Comparison of ENCODE assay signal across 17 cellular contexts in genomic region chr7:44062903-44063295, GRCh38. TPM values are rescaled to one million over a fixed set of nuclear protein-coding genes. Genes with fewer than 3 reads are reported as not detected.
A peak's percentile ranks its signal among the peaks of the same experiment; 100 is the strongest.
DNase-seq lines count a peak whose midpoint lies in the region; ATAC-seq and TF ChIP-seq lines count a peak whose summit lies in the region.
"Had no signal": no experiment of that assay in that cellular context is flagged by ENCODE, and none has a peak within 500 bp of the region (broad histone marks: within the 10 kb centered on the region; RNA-seq: fewer than 3 reads in every experiment).

No MANE protein-coding gene starts in this region.

- ATAC-seq in stimulated activated naive B cell treated with anti-CD40 and anti-IgM and Interleukin-4, amounts not matched to agents 10 μg/mL and 1 μg/mL and 100 μg/mL, for 72 hours (replicated peaks): no peak
- ATAC-seq in GM21528 (IDR thresholded peaks at IDR 0.05; ENCODE audit: low FRiP score, unreplicated experiment): no peak

- no peak overlapping the region for H3K27ac ChIP-seq in SJCRH30

- H3K9me3 Mint-ChIP-seq in glutamatergic neuron (ENCODE audit: unreplicated experiment): peaks cover 15% of the 10 kb centered on the region
- H3K9me3 Mint-ChIP-seq in stimulated activated naive B cell treated with anti-CD40 and anti-IgM and Interleukin-4, amounts not matched to agents 10 μg/mL and 1 μg/mL and 100 μg/mL, for 72 hours: no peaks in the 10 kb centered on the region
- H3K9me3 Mint-ChIP-seq: activated CD4-positive, alpha-beta memory T cell treated with anti-CD3 and anti-CD28 coated beads, Interleukin-2, amount 10 ng/mL, durations not matched to agents 7 days and 5 days had no signal

- H3K4me3 Mint-ChIP-seq in glutamatergic neuron (ENCODE audit: unreplicated experiment): peak overlapping the region; percentile 52
- no peak overlapping the region for H3K4me3 Mint-ChIP-seq in stimulated activated naive B cell treated with anti-CD40 and anti-IgM and Interleukin-4, amounts not matched to agents 10 μg/mL and 1 μg/mL and 100 μg/mL, for 72 hours
- H3K4me3 Mint-ChIP-seq: activated CD4-positive, alpha-beta memory T cell treated with anti-CD3 and anti-CD28 coated beads, Interleukin-2, amount 10 ng/mL, durations not matched to agents 7 days and 5 days; CD4-positive, CD25-positive, alpha-beta regulatory T cell had no signal

- H3K36me3 ChIP-seq in SJCRH30: peaks cover 7% of the 10 kb centered on the region; the same call in 1 of the 2 replicates

- H3K9me3 ChIP-seq in SJCRH30 (replicated peaks): no peaks in the 10 kb centered on the region

- H3K4me3 ChIP-seq in SJCRH30: no peak overlapping the region

- H3K27me3 ChIP-seq in SJCRH30: no peaks in the 10 kb centered on the region

- peaks cover 17% of the 10 kb centered on the region for H3K4me1 Mint-ChIP-seq in glutamatergic neuron (ENCODE audit: low read depth, unreplicated experiment)
- H3K4me1 Mint-ChIP-seq in stimulated activated naive B cell treated with anti-CD40 and anti-IgM and Interleukin-4, amounts not matched to agents 10 μg/mL and 1 μg/mL and 100 μg/mL, for 72 hours: peaks cover 59 to 98% of the 10 kb centered on the region in 2 donors

- H3K36me3 Mint-ChIP-seq in glutamatergic neuron (ENCODE audit: unreplicated experiment): no peaks in the 10 kb centered on the region
- peaks cover 44 to 64% of the 10 kb centered on the region in 2 donors for H3K36me3 Mint-ChIP-seq in stimulated activated naive B cell treated with anti-CD40 and anti-IgM and Interleukin-4, amounts not matched to agents 10 μg/mL and 1 μg/mL and 100 μg/mL, for 72 hours

- peaks cover 14% of the 10 kb centered on the region for H3K27me3 Mint-ChIP-seq in glutamatergic neuron (ENCODE audit: unreplicated experiment)
- H3K27me3 Mint-ChIP-seq in stimulated activated naive B cell treated with anti-CD40 and anti-IgM and Interleukin-4, amounts not matched to agents 10 μg/mL and 1 μg/mL and 100 μg/mL, for 72 hours: no peaks in the 10 kb centered on the region
- H3K27me3 Mint-ChIP-seq: activated CD4-positive, alpha-beta memory T cell treated with anti-CD3 and anti-CD28 coated beads, Interleukin-2, amount 10 ng/mL, durations not matched to agents 7 days and 5 days; CD4-positive, CD25-positive, alpha-beta regulatory T cell had no signal

- no peaks in the 10 kb centered on the region for H3K4me1 ChIP-seq in SJCRH30

- no peak overlapping the region for H3K27ac Mint-ChIP-seq in glutamatergic neuron (ENCODE audit: unreplicated experiment)
- peak overlapping the region; percentile 31 for H3K27ac Mint-ChIP-seq in stimulated activated naive B cell treated with anti-CD40 and anti-IgM and Interleukin-4, amounts not matched to agents 10 μg/mL and 1 μg/mL and 100 μg/mL, for 72 hours
- H3K27ac Mint-ChIP-seq: activated CD4-positive, alpha-beta memory T cell treated with anti-CD3 and anti-CD28 coated beads, Interleukin-2, amount 10 ng/mL, durations not matched to agents 7 days and 5 days; CD4-positive, CD25-positive, alpha-beta regulatory T cell had no signal

- DNase-seq in activated CD8-positive, alpha-beta memory T cell treated with anti-CD3 and anti-CD28 coated beads, Interleukin-2, amount 50 U/mL, for 4 hours: peak; percentile 11
- DNase-seq in activated CD8-positive, alpha-beta memory T cell treated with anti-CD3 and anti-CD28 coated beads, Interleukin-2, amount 50 U/mL, for 48 hours: no peak
- DNase-seq in glutamatergic neuron (no peak), medulla oblongata (ENCODE audit: extremely low spot score) (peak; percentile 16), NCI-H2171 treated with DMSO at 0.1 percent for 48 hours (lab: John Stamatoyannopoulos, UW) (no peak), SJCRH30 (no peak)
- no peak for DNase-seq in stimulated activated naive B cell treated with anti-CD40 and anti-IgM and Interleukin-4, amounts not matched to agents 10 μg/mL and 1 μg/mL and 100 μg/mL, for 72 hours
- DNase-seq: activated CD4-positive, alpha-beta memory T cell treated with anti-CD3 and anti-CD28 coated beads, Interleukin-2, amount 10 ng/mL, durations not matched to agents 7 days and 5 days; CD4-positive, CD25-positive, alpha-beta regulatory T cell; DMS79 treated with DMSO at 0.1 percent for 48 hours; NCI-H1436; NCI-H2227 treated with DMSO at 0.1 percent for 48 hours; stimulated activated CD4-positive, alpha-beta T cell treated with anti-CD3 and anti-CD28 coated beads, Interleukin-12 subunit alpha, Interleukin-12 subunit beta, amount 100 ng/mL, for 4 hours; stimulated activated naive CD4-positive, alpha-beta T cell treated with Interleukin-2 at 50 U/mL for 16 hours; trophoblast cell had no signal

- no peak for TF ChIP-seq CTCF in glutamatergic neuron (IDR thresholded peaks at IDR 0.05; ENCODE audit: partially characterized antibody, unreplicated experiment)

RNA-seq across cellular contexts. Expression of gene PGAM2, which starts 2.5 kb away (rescaled TPM):
- total RNA-seq in glutamatergic neuron (ENCODE audit: unreplicated experiment): 13.3 TPM
- total RNA-seq in SJCRH30 (2014; rRNA removed; shearing (Covaris generic)): not detected in 2 replicates
- total RNA-seq: LHCN-M2 had no signal

RNA-seq across cellular contexts. Expression of gene DBNL, which starts 18.4 kb away (rescaled TPM):
- total RNA-seq in glutamatergic neuron (ENCODE audit: unreplicated experiment): 154 TPM
- total RNA-seq in SJCRH30 (2014; rRNA removed; shearing (Covaris generic)): 51.9 and 54.4 TPM in 2 replicates

RNA-seq across cellular contexts. Expression of gene POLM, which starts 19.4 kb away (rescaled TPM):
- 28.8 TPM for total RNA-seq in glutamatergic neuron (ENCODE audit: unreplicated experiment)
- 7.6 and 7.9 TPM in 2 replicates for total RNA-seq in SJCRH30 (2014; rRNA removed; shearing (Covaris generic))

RNA-seq across cellular contexts. Expression of gene AEBP1, which starts 41.2 kb away (rescaled TPM):
- 35.4 TPM for total RNA-seq in glutamatergic neuron (ENCODE audit: unreplicated experiment)
- total RNA-seq in SJCRH30 (2014; rRNA removed; shearing (Covaris generic)): 13.4 and 17.8 TPM in 2 replicates
- total RNA-seq: LHCN-M2 had no signal

Comparison
In these comparisons a context has a peak if more than half of its experiments do, and no peak if none do; other contexts are left out.
1. DNase-seq: peak in activated CD8-positive, alpha-beta memory T cell treated with anti-CD3 and anti-CD28 coated beads, Interleukin-2, amount 50 U/mL, for 4 hours (single experiment) and medulla oblongata (single experiment); none in activated CD8-positive, alpha-beta memory T cell treated with anti-CD3 and anti-CD28 coated beads, Interleukin-2, amount 50 U/mL, for 48 hours (single experiment), glutamatergic neuron (single experiment), stimulated activated naive B cell treated with anti-CD40 and anti-IgM and Interleukin-4, amounts not matched to agents 10 μg/mL and 1 μg/mL and 100 μg/mL, for 72 hours (single experiment), NCI-H2171 treated with DMSO at 0.1 percent for 48 hours (single experiment) and SJCRH30 (0 of 2).
2. RNA of gene PGAM2, which starts 2.5 kb away (total RNA-seq): 13.3 TPM in glutamatergic neuron (single experiment); not detected in SJCRH30; every median in the first group is over 10 times any median in the second.